ENCODE assay signal across 23 cellular contexts in genomic region chr3:75337226-75337900, GRCh38.
"Had no signal": no experiment of that assay in that cellular context is flagged by ENCODE, and none has a peak within 500 bp of the region (broad histone marks: within the 10 kb centered on the region; RNA-seq: fewer than 3 reads in every experiment).

No MANE protein-coding gene starts in this region.

- H3K27me3 ChIP-seq: Peyer's patch, SJSA1 had no signal

- H3K4me2 ChIP-seq: PC-9 had no signal

- ATAC-seq: Right ventricle myocardium inferior, T-cell had no signal

- H3K4me3 ChIP-seq: PC-9, Peyer's patch, SJSA1, SK-N-MC had no signal

- H3K36me3 ChIP-seq: Peyer's patch, SJSA1 had no signal

- H3K4me1 ChIP-seq: Peyer's patch, SJSA1 had no signal

- H3K27ac ChIP-seq: PC-9, Peyer's patch, SJSA1, SK-N-MC had no signal

- H3K4me3 Mint-ChIP-seq: T-cell had no signal

- H3K27ac Mint-ChIP-seq: T-cell had no signal

- H2AFZ ChIP-seq: PC-9 had no signal

- H3K4me1 Mint-ChIP-seq: T-cell had no signal

- H3K9me3 ChIP-seq: Peyer's patch, SJSA1 had no signal

- DNase-seq: KBM-7; NCI-H1092; NCI-H1105 treated with DMSO at 0.1 percent for 48 hours; NCI-H1417 treated with DMSO at 0.1 percent for 48 hours; NCI-H146; NCI-H1694 treated with DMSO at 0.1 percent for 48 hours; NCI-H1930; NCI-H2081; NCI-H2107; NCI-H2227 treated with DMSO at 0.1 percent for 48 hours; NCI-H524 treated with DMSO at 0.1 percent for 48 hours; NCI-H69; NCI-H774; NK-92 treated with Interleukin-12 subunit alpha and Interleukin-12 subunit beta, amount 100 ng/mL, for 24 hours; OCI-M1; PC-9; Peyer's patch; SHP77 treated with DMSO at 0.1 percent for 48 hours; SW 1271; T-cell had no signal

- H3K36me3 Mint-ChIP-seq: T-cell had no signal
